In the genomic region with DNA sequence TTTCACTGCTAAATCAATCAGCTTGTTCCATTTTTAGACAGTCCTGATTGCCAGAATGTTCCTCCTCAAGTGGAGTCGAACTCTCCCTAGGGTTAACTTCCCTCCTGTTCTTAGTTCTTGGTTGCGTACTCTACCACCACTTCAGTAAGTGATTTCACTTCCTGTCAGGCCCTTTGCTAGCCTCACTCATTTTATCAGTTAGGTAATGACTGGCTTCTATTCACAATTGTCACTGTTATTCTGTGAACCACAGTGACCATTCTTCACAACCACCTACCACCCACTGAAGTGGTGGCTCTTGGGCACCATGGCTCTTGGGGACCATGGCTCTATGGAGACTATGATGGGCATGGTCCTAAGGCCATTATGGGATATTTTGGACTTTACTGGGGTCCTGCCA, we compare ENCODE assay signal across 9 cellular contexts.
DNase-seq lines count a peak whose midpoint lies in the region; ATAC-seq and TF ChIP-seq lines count a peak whose summit lies in the region.
"Had no signal": no experiment of that assay in that cellular context is flagged by ENCODE, and none has a peak within 500 bp of the region (broad histone marks: within the 10 kb centered on the region; RNA-seq: fewer than 3 reads in every experiment).

No MANE protein-coding gene starts in this region.

- no peaks in the 10 kb centered on the region for H3K9me3 Mint-ChIP-seq in activated naive CD8-positive, alpha-beta T cell (ENCODE audit: low read depth)

- peak; percentile 68 for DNase-seq in GM12865 (ENCODE audit: low read depth)
- DNase-seq in mesenteric fat pad (ENCODE audit: low spot score) = no peak
- no peak for DNase-seq in NCI-H1694 treated with DMSO at 0.1 percent for 48 hours (lab: John Stamatoyannopoulos, UW)
- DNase-seq in activated effector memory CD4-positive, alpha-beta T cell treated with anti-CD3 and anti-CD28 coated beads, Interleukin-2, amount 50 U/mL, for 16 hours = no peak
- DNase-seq in NCI-H2227 treated with DMSO at 0.1 percent for 48 hours (lab: John Stamatoyannopoulos, UW) = no peak
- DNase-seq: NCI-H524 had no signal

- no peak overlapping the region for H3K4me3 ChIP-seq in GM12865 (ENCODE audit: low read depth, low read length)

- peak overlapping the region; percentile 58 for H3K4me3 Mint-ChIP-seq in activated naive CD8-positive, alpha-beta T cell

- peaks cover 18% of the 10 kb centered on the region for H3K36me3 Mint-ChIP-seq in activated naive CD8-positive, alpha-beta T cell

- peaks cover 82% of the 10 kb centered on the region for H3K4me1 Mint-ChIP-seq in activated naive CD8-positive, alpha-beta T cell (ENCODE audit: low read depth)

- peak overlapping the region; percentile 89 for H3K27ac Mint-ChIP-seq in activated naive CD8-positive, alpha-beta T cell

- no peaks in the 10 kb centered on the region for H3K27me3 Mint-ChIP-seq in activated naive CD8-positive, alpha-beta T cell

- TF ChIP-seq CTCF in GM12865 (IDR thresholded peaks at IDR 0.05; ENCODE audit: insufficient read depth, low read depth, low read length, missing control alignments) = no peak

- ATAC-seq in GM19043 (IDR thresholded peaks at IDR 0.05; ENCODE audit: low read depth, unreplicated experiment) = peak; percentile 56
- ATAC-seq in HG03066 (IDR thresholded peaks at IDR 0.05; ENCODE audit: low read depth, unreplicated experiment) = peak; percentile 36
